In the genomic region with DNA sequence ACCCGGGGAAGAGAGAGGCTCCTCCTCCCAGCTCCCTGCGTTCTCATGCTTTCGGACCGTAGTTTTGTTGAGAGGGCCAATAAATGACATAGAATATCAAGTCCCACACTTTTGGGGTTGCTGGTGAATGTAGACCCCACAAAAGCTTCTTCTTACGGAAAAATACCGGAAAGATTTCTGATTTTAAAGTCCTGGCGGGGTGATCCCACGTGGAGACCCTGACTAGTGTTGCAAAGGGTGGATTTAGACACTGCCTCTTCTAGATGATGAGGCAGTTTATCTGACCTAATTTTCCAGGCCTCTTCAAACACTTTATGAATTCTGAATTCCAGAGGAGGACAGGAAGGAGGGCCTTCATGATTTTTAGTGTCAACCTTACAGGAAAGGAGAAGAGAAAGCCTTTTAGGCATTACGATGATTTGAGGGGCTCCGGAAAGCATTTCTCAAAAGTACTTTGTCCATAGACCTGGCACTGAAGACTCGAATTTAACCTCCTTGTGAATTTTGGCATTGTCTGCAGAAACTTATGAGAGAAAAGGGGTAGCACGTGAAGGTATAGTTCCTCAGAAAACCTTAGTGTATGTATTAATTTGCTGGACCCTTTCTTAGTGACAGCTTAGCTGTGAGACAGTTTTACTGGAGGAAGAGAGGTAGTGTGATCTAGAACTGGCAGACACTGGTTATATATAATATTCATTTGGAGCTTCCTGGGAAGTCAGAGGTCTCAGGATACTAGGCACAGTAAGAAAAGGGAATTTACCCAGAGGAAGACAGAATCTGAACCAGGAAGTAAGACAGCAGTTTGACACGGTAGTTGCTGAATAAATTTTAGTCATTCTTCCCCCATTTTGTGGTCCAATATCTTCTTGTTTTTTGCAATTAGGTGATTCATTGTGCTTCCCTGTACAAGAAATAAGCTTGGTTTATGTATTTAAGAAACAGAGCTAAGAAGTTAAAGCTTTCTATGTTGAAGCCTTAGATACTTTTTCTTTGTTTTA, we compare ENCODE assay signal across 6 cellular contexts. TPM values are rescaled to one million over a fixed set of nuclear protein-coding genes. Genes with fewer than 3 reads are reported as not detected.
DNase-seq lines count a peak whose midpoint lies in the region; ATAC-seq and TF ChIP-seq lines count a peak whose summit lies in the region.

No MANE protein-coding gene starts in this region.

- DNase-seq in CD8-positive, alpha-beta memory T cell, result no peak
- DNase-seq in left lung, result no peak
- no peak for DNase-seq in SW480 (ENCODE audit: low spot score)
- no peak for DNase-seq in NCI-H446 treated with DMSO at 0.1 percent for 48 hours (lab: John Stamatoyannopoulos, UW)

- ATAC-seq in HG02623 (IDR thresholded peaks at IDR 0.05; ENCODE audit: unreplicated experiment), result peak; percentile 46
- ATAC-seq in left lung, result peak; percentile 8

- H3K27ac ChIP-seq in CD8-positive, alpha-beta memory T cell (ENCODE audit: low read depth, low read length), result peak overlapping the region; percentile 92
- H3K27ac ChIP-seq in left lung, result peak overlapping the region; percentile 96 to 99

- peak overlapping the region; percentile 92 to 99 (median 95) for H3K4me3 Mint-ChIP-seq in CD8-positive, alpha-beta memory T cell

- peaks cover 4% of the 10 kb centered on the region for H3K36me3 ChIP-seq in CD8-positive, alpha-beta memory T cell (ENCODE audit: insufficient read depth, low read length)
- H3K36me3 ChIP-seq in left lung, result peaks cover 0 to 25% of the 10 kb centered on the region in 2 donors

- H3K9me3 Mint-ChIP-seq in CD8-positive, alpha-beta memory T cell, result peaks cover 0 to 3% (median 0%) of the 10 kb centered on the region in 5 donors

- POLR2A ChIA-PET in CD8-positive, alpha-beta memory T cell (lab: Charles Lee), result interaction anchor here (1.2 to 2.9 kb wide), 4 partner anchors 8 to 399 kb away, joined by 3 to 32 read pairs (median 12); a partner anchor contains a TSS

- H3K27ac Mint-ChIP-seq in CD8-positive, alpha-beta memory T cell, result peak overlapping the region; percentile 94 to 99 (median 96)

- CTCF ChIA-PET in CD8-positive, alpha-beta memory T cell (lab: Charles Lee), result interaction anchor here (0.8 to 2.9 kb wide), 4 partner anchors 8 to 22 kb away, joined by 3 to 29 read pairs (median 6); a partner anchor contains a TSS

- no peaks in the 10 kb centered on the region for H3K27me3 ChIP-seq in CD8-positive, alpha-beta memory T cell (ENCODE audit: insufficient read depth, low read length, poor library complexity, severe bottlenecking)
- no peaks in the 10 kb centered on the region for H3K27me3 ChIP-seq in left lung

- TF ChIP-seq CTCF in WI38 (IDR thresholded peaks at IDR 0.05; ENCODE audit: low read depth, low read length) (no peak), left lung (IDR thresholded peaks at IDR 0.05) (no peak)

- peaks cover 32 to 50% (median 43%) of the 10 kb centered on the region in 3 donors for H3K4me1 Mint-ChIP-seq in CD8-positive, alpha-beta memory T cell

- H3K27me3 Mint-ChIP-seq in CD8-positive, alpha-beta memory T cell, result no peaks in the 10 kb centered on the region

- peaks cover 0 to 49% (median 7%) of the 10 kb centered on the region in 3 donors for H3K36me3 Mint-ChIP-seq in CD8-positive, alpha-beta memory T cell

- intact Hi-C loops in left lung (cut with DNase I), result no loop called here

- H3K4me1 ChIP-seq in CD8-positive, alpha-beta memory T cell (ENCODE audit: insufficient read depth, low read length), result peaks cover 22% of the 10 kb centered on the region
- peaks cover 0 to 62% of the 10 kb centered on the region in 2 donors for H3K4me1 ChIP-seq in left lung

- peak overlapping the region; percentile 75 for H3K4me3 ChIP-seq in CD8-positive, alpha-beta memory T cell (ENCODE audit: low read length)
- peak overlapping the region; percentile 72 for H3K4me3 ChIP-seq in WI38 (ENCODE audit: low read depth, low read length)
- peak overlapping the region; percentile 74 to 90 for H3K4me3 ChIP-seq in left lung

- peaks cover 4% of the 10 kb centered on the region for H3K9me3 ChIP-seq in CD8-positive, alpha-beta memory T cell (ENCODE audit: low read length)
- no peaks in the 10 kb centered on the region for H3K9me3 ChIP-seq in left lung

RNA-seq across cellular contexts. Expression of a gene that starts 0.9 kb away (rescaled TPM):
- total RNA-seq in CD8-positive, alpha-beta memory T cell, result 10 to 100 TPM; 30.3 to 36.6 TPM
- polyA plus RNA-seq in CD8-positive, alpha-beta memory T cell, result 38.2 TPM
- total RNA-seq in left lung, result 10 to 100 TPM; 38.0 to 40.7 TPM

RNA-seq across cellular contexts. Expression of a gene that starts 15.7 kb away (rescaled TPM):
- 10 to 100 TPM; 37.5 to 40.9 TPM for total RNA-seq in CD8-positive, alpha-beta memory T cell
- polyA plus RNA-seq in CD8-positive, alpha-beta memory T cell, result 2.3 TPM
- 10 to 100 TPM; 46.9 to 66.7 TPM for total RNA-seq in left lung

RNA-seq across cellular contexts. Expression of a gene that starts 22.4 kb away (rescaled TPM):
- 10 to 100 TPM; 11.3 to 13.9 TPM for total RNA-seq in CD8-positive, alpha-beta memory T cell
- polyA plus RNA-seq in CD8-positive, alpha-beta memory T cell, result 15.7 TPM
- total RNA-seq in left lung, result 1 to 10 TPM; 2.4 to 6.3 TPM

RNA-seq across cellular contexts. Expression of a gene that starts 49.6 kb away (rescaled TPM):
- total RNA-seq in CD8-positive, alpha-beta memory T cell, result 10 to 100 TPM; 14.4 to 15.1 TPM
- 6.2 TPM for polyA plus RNA-seq in CD8-positive, alpha-beta memory T cell
- total RNA-seq in left lung, result 10 to 100 TPM; 15.2 to 18.5 TPM
